7 cellular contexts compared by ENCODE assay signal in genomic region chr9:78607853-78608252, GRCh38.
"Had no signal": no experiment of that assay in that cellular context is flagged by ENCODE, and none has a peak within 500 bp of the region (broad histone marks: within the 10 kb centered on the region; RNA-seq: fewer than 3 reads in every experiment).

No MANE protein-coding gene starts in this region.

- DNase-seq: GM23248, GOT3, H7, HFFc6, IMR-90 had no signal

- H3K4me3 ChIP-seq: GM23248, HAP-1 had no signal

- H3K36me3 ChIP-seq: HAP-1 had no signal

- H3K27ac ChIP-seq: GM23248 had no signal

- H3K9me3 ChIP-seq: HAP-1 had no signal

- H3K9ac ChIP-seq: GM23248 had no signal

- ATAC-seq: HCT116 had no signal

- H3K4me3 Mint-ChIP-seq: HFFc6 had no signal

- H3K27ac Mint-ChIP-seq: HFFc6 had no signal

- H2AFZ ChIP-seq: GM23248 had no signal

- H3K4me1 ChIP-seq: HAP-1 had no signal
